15 cellular contexts compared by ENCODE assay signal in the genomic region with DNA sequence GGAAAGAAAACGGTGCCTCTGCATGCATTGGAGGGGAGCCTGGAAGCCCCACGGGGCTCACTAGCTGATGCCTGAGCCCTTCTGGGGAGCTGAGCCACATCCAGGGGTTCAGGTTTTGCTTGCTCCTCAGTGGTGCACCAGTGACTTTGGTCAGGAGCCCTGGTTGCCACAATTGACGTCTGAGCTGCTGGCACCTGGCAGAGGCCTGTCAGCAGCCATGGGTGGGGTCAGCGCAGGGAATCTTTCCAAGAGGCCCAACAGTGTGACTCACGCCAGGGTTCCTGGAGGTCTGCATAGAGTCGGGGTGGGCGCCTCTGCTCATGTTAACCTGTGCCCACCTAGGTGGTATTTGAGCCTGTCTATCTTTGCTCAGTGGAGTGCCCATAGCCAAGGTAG.
DNase-seq lines count a peak whose midpoint lies in the region; ATAC-seq and TF ChIP-seq lines count a peak whose summit lies in the region.
"Had no signal": no experiment of that assay in that cellular context is flagged by ENCODE, and none has a peak within 500 bp of the region (broad histone marks: within the 10 kb centered on the region; RNA-seq: fewer than 3 reads in every experiment).

No MANE protein-coding gene starts in this region.

- H3K27ac ChIP-seq in RWPE1, result peak overlapping the region; percentile 51
- no peak overlapping the region for H3K27ac ChIP-seq in mesenchymal stem cell (ENCODE audit: low read length, poor library complexity, severe bottlenecking)

- H3K4me3 Mint-ChIP-seq in natural killer cell, result no peak overlapping the region
- H3K4me3 Mint-ChIP-seq in natural killer cell treated with Interleukin-12 subunit alpha and Interleukin-12 subunit beta and Interleukin-15 and Interleukin-18, amount 100 ng/mL, for 72 hours, result no peak overlapping the region

- H3K9me3 ChIP-seq in mesenchymal stem cell (ENCODE audit: control insufficient read depth, low read length), result no peaks in the 10 kb centered on the region

- no peak for DNase-seq in natural killer cell
- DNase-seq in natural killer cell treated with Interleukin-12 subunit alpha and Interleukin-12 subunit beta and Interleukin-15 and Interleukin-18, amount 100 ng/mL, for 72 hours (ENCODE audit: low spot score), result no peak
- no peak for DNase-seq in RWPE1 (ENCODE audit: low spot score)
- DNase-seq in mesenchymal stem cell, result no peak
- no peak for DNase-seq in DMS53 (lab: John Stamatoyannopoulos, UW)
- DNase-seq: DND-41, GOT3, NCI-H1417, NCI-H2029 treated with DMSO at 0.1 percent for 48 hours, NCI-H2171 treated with DMSO at 0.1 percent for 48 hours, NCI-H446 treated with DMSO at 0.1 percent for 48 hours, NCI-H748 treated with DMSO at 0.1 percent for 48 hours, PC-3 had no signal

- intact Hi-C loops in natural killer cell (cut with micrococcal nuclease), result no loop called here

- H3K27me3 Mint-ChIP-seq in natural killer cell (ENCODE audit: low read depth in 2 of 2), result no peaks in the 10 kb centered on the region
- no peaks in the 10 kb centered on the region for H3K27me3 Mint-ChIP-seq in natural killer cell treated with Interleukin-12 subunit alpha and Interleukin-12 subunit beta and Interleukin-15 and Interleukin-18, amount 100 ng/mL, for 72 hours

- H3K36me3 ChIP-seq in mesenchymal stem cell (ENCODE audit: control insufficient read depth in 1 of 2, insufficient read depth in 2 of 2, low read depth in 1 of 2, low read length in 2 of 2), result peaks cover 9 to 55% of the 10 kb centered on the region in 2 experiments

- no peak overlapping the region for H2AFZ ChIP-seq in mesenchymal stem cell (ENCODE audit: low read depth, low read length)

- no peak overlapping the region for H3K4me2 ChIP-seq in mesenchymal stem cell (ENCODE audit: low read length, poor library complexity, severe bottlenecking)

- H3K14ac ChIP-seq in mesenchymal stem cell (ENCODE audit: low read length in 2 of 2), result no peak overlapping the region

- no peak overlapping the region for H4K8ac ChIP-seq in mesenchymal stem cell (ENCODE audit: low read length)

- no peak overlapping the region for H3K23ac ChIP-seq in mesenchymal stem cell (ENCODE audit: low read length in 2 of 2)

- no peak overlapping the region for H3K18ac ChIP-seq in mesenchymal stem cell (ENCODE audit: low read depth in 1 of 2, low read length in 2 of 2)

- POLR2A ChIA-PET in RWPE1 (lab: Yijun Ruan, JAX; ENCODE audit: low non-redundant PET), result no interaction called here

- H3K27me3 ChIP-seq in mesenchymal stem cell (ENCODE audit: control insufficient read depth in 1 of 2, insufficient read depth in 1 of 2, low read length in 2 of 2), result no peaks in the 10 kb centered on the region

- peak overlapping the region; percentile 22 for H3K9ac ChIP-seq in mesenchymal stem cell (ENCODE audit: low read length)

- H2BK5ac ChIP-seq in mesenchymal stem cell (ENCODE audit: low read depth, low read length, poor library complexity, severe bottlenecking), result no peak overlapping the region

- H2AK5ac ChIP-seq in mesenchymal stem cell (ENCODE audit: low read length, severe bottlenecking), result no peak overlapping the region

- H3K4ac ChIP-seq in mesenchymal stem cell (ENCODE audit: low read depth in 1 of 2, low read length in 2 of 2), result no peak overlapping the region

- H2BK120ac ChIP-seq in mesenchymal stem cell (ENCODE audit: low read depth, low read length), result no peak overlapping the region

- H2BK12ac ChIP-seq in mesenchymal stem cell (ENCODE audit: low read length in 2 of 2), result no peak overlapping the region

- no peaks in the 10 kb centered on the region for H3K36me3 Mint-ChIP-seq in natural killer cell
- H3K36me3 Mint-ChIP-seq in natural killer cell treated with Interleukin-12 subunit alpha and Interleukin-12 subunit beta and Interleukin-15 and Interleukin-18, amount 100 ng/mL, for 72 hours, result no peaks in the 10 kb centered on the region

- H2BK15ac ChIP-seq in mesenchymal stem cell (ENCODE audit: low read depth, poor library complexity, severe bottlenecking), result no peak overlapping the region

- peaks cover 4% of the 10 kb centered on the region for H3K79me1 ChIP-seq in mesenchymal stem cell (replicated peaks; ENCODE audit: low read length, poor library complexity, severe bottlenecking)

- CTCF ChIA-PET in RWPE1 (lab: Yijun Ruan, JAX), result interaction anchor here (0.6 to 1.0 kb wide), 2 partner anchors 10 to 12 kb away, joined by 4 read pairs; no protein-coding TSS in a partner anchor

- TF ChIP-seq CTCF in natural killer cell (IDR thresholded peaks at IDR 0.05), result no peak
- TF ChIP-seq CTCF in RWPE1 (conservative IDR thresholded peaks at IDR 0.05; ENCODE audit: low read depth), result no peak

- no peak overlapping the region for H3K4me3 ChIP-seq in mesenchymal stem cell (ENCODE audit: insufficient read depth in 1 of 2, low read depth in 1 of 2, low read length in 2 of 2)

- H4K91ac ChIP-seq in mesenchymal stem cell (ENCODE audit: low read length), result no peak overlapping the region

- peaks cover 4% of the 10 kb centered on the region for H3K4me1 ChIP-seq in mesenchymal stem cell (ENCODE audit: control insufficient read depth, insufficient read depth, low read depth, low read length)

- 89% methylated on average over 7 of the region's 7 CpGs for WGBS in mesenchymal stem cell

- peaks cover 3 to 9% of the 10 kb centered on the region in 2 donors for H3K4me1 Mint-ChIP-seq in natural killer cell
- peaks cover 0 to 5% of the 10 kb centered on the region in 2 donors for H3K4me1 Mint-ChIP-seq in natural killer cell treated with Interleukin-12 subunit alpha and Interleukin-12 subunit beta and Interleukin-15 and Interleukin-18, amount 100 ng/mL, for 72 hours (ENCODE audit: low read depth in 2 of 2)

- peak overlapping the region in 1 of 2 donors; percentile 29 for H3K27ac Mint-ChIP-seq in natural killer cell
- no peak overlapping the region for H3K27ac Mint-ChIP-seq in natural killer cell treated with Interleukin-12 subunit alpha and Interleukin-12 subunit beta and Interleukin-15 and Interleukin-18, amount 100 ng/mL, for 72 hours

- no peaks in the 10 kb centered on the region for H3K9me3 Mint-ChIP-seq in natural killer cell
- H3K9me3 Mint-ChIP-seq in natural killer cell treated with Interleukin-12 subunit alpha and Interleukin-12 subunit beta and Interleukin-15 and Interleukin-18, amount 100 ng/mL, for 72 hours, result no peaks in the 10 kb centered on the region

- ATAC-seq in natural killer cell (peak; percentile 5 to 70 (median 40)), HG03565 (IDR thresholded peaks at IDR 0.05; ENCODE audit: unreplicated experiment) (no peak), GM21381 (IDR thresholded peaks at IDR 0.05; ENCODE audit: unreplicated experiment) (no peak)
- ATAC-seq in natural killer cell treated with Interleukin-12 subunit alpha and Interleukin-12 subunit beta and Interleukin-15 and Interleukin-18, amount 100 ng/mL, for 72 hours, result no peak
- ATAC-seq: PC-3 had no signal

Comparison
In these comparisons a context has a peak if more than half of its experiments do, and no peak if none do; other contexts are left out.
1. ATAC-seq: peak in natural killer cell (3 of 3); none in natural killer cell treated with Interleukin-12 subunit alpha and Interleukin-12 subunit beta and Interleukin-15 and Interleukin-18, amount 100 ng/mL, for 72 hours (0 of 2), HG03565 (single experiment) and GM21381 (single experiment).